8 cellular contexts compared by ENCODE assay signal in genomic region chrX:118727686-118728339, GRCh38. TPM values are rescaled to one million over a fixed set of nuclear protein-coding genes. Genes with fewer than 3 reads are reported as not detected.
A peak's percentile ranks its signal among the peaks of the same experiment; 100 is the strongest.
DNase-seq lines count a peak whose midpoint lies in the region; ATAC-seq, FAIRE-seq and TF ChIP-seq lines count a peak whose summit lies in the region.

No MANE protein-coding gene starts in this region.

- H3K4me3 ChIP-seq in HL-60 (replicated peaks; ENCODE audit: insufficient read depth, low read length) (peak overlapping the region; percentile 52), keratinocyte (ENCODE audit: control insufficient read depth in 2 of 3, extremely low read depth in 1 of 3, insufficient read depth in 2 of 3, low read depth in 1 of 3, low read length in 3 of 3) (peak overlapping the region; percentile 52 to 70 (median 65))

- peaks cover 22% of the 10 kb centered on the region for H3K4me1 ChIP-seq in keratinocyte (ENCODE audit: control insufficient read depth, extremely low read depth, insufficient read depth, low read length)

- dilution Hi-C loops in keratinocyte (cut with MboI; ENCODE audit: extremely low pct_ligation_motif_present, low sequenced_read_pairs), result no loop called here

- peak overlapping the region; percentile 73 for H3K9ac ChIP-seq in keratinocyte (ENCODE audit: control insufficient read depth, extremely low read depth, insufficient read depth, low read length)

- H3K27ac Mint-ChIP-seq in brain, result peak overlapping the region in 1 of 5 experiments; percentile 44
- peak overlapping the region; percentile 88 for H3K27ac Mint-ChIP-seq in stimulated activated memory B cell treated with anti-CD40 and anti-IgM and Interleukin-4, amounts not matched to agents 10 μg/mL and 1 μg/mL and 100 μg/mL, for 72 hours

- no peaks in the 10 kb centered on the region for H4K20me1 ChIP-seq in keratinocyte (ENCODE audit: control insufficient read depth, extremely low read depth, insufficient read depth, low read length)

- ATAC-seq in stimulated activated memory B cell treated with anti-CD40 and anti-IgM and Interleukin-4, amounts not matched to agents 10 μg/mL and 1 μg/mL and 100 μg/mL, for 72 hours, result peak; percentile 39
- no peak for ATAC-seq in HG03108 (IDR thresholded peaks at IDR 0.05; ENCODE audit: unreplicated experiment)

- DNase-seq in NOMO-1 treated with DMSO at 0.1 percent for 48 hours (lab: John Stamatoyannopoulos, UW; ENCODE audit: unreplicated experiment) (peak; percentile 7), NOMO-1 (lab: John Stamatoyannopoulos, UW; ENCODE audit: unreplicated experiment in 2 of 2) (no peak), HL-60 (ENCODE audit: low read depth in 1 of 2, low spot score in 1 of 2) (no peak), keratinocyte (ENCODE audit: low read depth, low spot score) (no peak), HuH-7.5 (ENCODE audit: low spot score) (no peak)

- H3K27me3 Mint-ChIP-seq in brain, result peaks cover 13% of the 10 kb centered on the region
- no peaks in the 10 kb centered on the region for H3K27me3 Mint-ChIP-seq in stimulated activated memory B cell treated with anti-CD40 and anti-IgM and Interleukin-4, amounts not matched to agents 10 μg/mL and 1 μg/mL and 100 μg/mL, for 72 hours

- H3K9me3 ChIP-seq in keratinocyte (ENCODE audit: control insufficient read depth, low read depth, low read length), result no peaks in the 10 kb centered on the region

- H3K9me3 Mint-ChIP-seq in brain, result no peaks in the 10 kb centered on the region
- no peaks in the 10 kb centered on the region for H3K9me3 Mint-ChIP-seq in stimulated activated memory B cell treated with anti-CD40 and anti-IgM and Interleukin-4, amounts not matched to agents 10 μg/mL and 1 μg/mL and 100 μg/mL, for 72 hours

- TF ChIP-seq CTCF in HL-60 (IDR thresholded peaks at IDR 0.05; ENCODE audit: insufficient read depth, low read length) (no peak), brain (conservative IDR thresholded peaks at IDR 0.05) (no peak), keratinocyte (optimal IDR thresholded peaks at IDR 0.05 in 1 of 3, IDR thresholded peaks at IDR 0.05 in 1 of 3, conservative IDR thresholded peaks at IDR 0.05 in 1 of 3; ENCODE audit: extremely low read depth in 1 of 3, insufficient read depth in 2 of 3, low read length in 3 of 3) (no peak)

- H3K27me3 ChIP-seq in HL-60 (ENCODE audit: insufficient read depth, poor library complexity, severe bottlenecking) (no peaks in the 10 kb centered on the region), keratinocyte (ENCODE audit: control insufficient read depth, extremely low read depth, insufficient read depth, low read length) (no peaks in the 10 kb centered on the region)

- peaks cover 11% of the 10 kb centered on the region for H3K4me1 Mint-ChIP-seq in brain
- H3K4me1 Mint-ChIP-seq in stimulated activated memory B cell treated with anti-CD40 and anti-IgM and Interleukin-4, amounts not matched to agents 10 μg/mL and 1 μg/mL and 100 μg/mL, for 72 hours, result peaks cover 71% of the 10 kb centered on the region

- H2AFZ ChIP-seq in keratinocyte (ENCODE audit: control insufficient read depth, low read length), result peak overlapping the region; percentile 30

- H3K4me2 ChIP-seq in keratinocyte (ENCODE audit: control insufficient read depth, extremely low read depth, insufficient read depth, low read depth, low read length), result peak overlapping the region; percentile 63

- H3K79me2 ChIP-seq in keratinocyte (ENCODE audit: control insufficient read depth, insufficient read depth, low read length), result no peaks in the 10 kb centered on the region

- H3K4me3 Mint-ChIP-seq in brain, result peak overlapping the region; percentile 75 to 86 (median 79)
- peak overlapping the region; percentile 93 for H3K4me3 Mint-ChIP-seq in stimulated activated memory B cell treated with anti-CD40 and anti-IgM and Interleukin-4, amounts not matched to agents 10 μg/mL and 1 μg/mL and 100 μg/mL, for 72 hours

- H3K36me3 Mint-ChIP-seq in brain, result no peaks in the 10 kb centered on the region
- H3K36me3 Mint-ChIP-seq in stimulated activated memory B cell treated with anti-CD40 and anti-IgM and Interleukin-4, amounts not matched to agents 10 μg/mL and 1 μg/mL and 100 μg/mL, for 72 hours, result peaks cover 13% of the 10 kb centered on the region

- no peaks in the 10 kb centered on the region for H3K36me3 ChIP-seq in keratinocyte (ENCODE audit: control insufficient read depth in 2 of 2, extremely low read depth in 1 of 2, insufficient read depth in 2 of 2, low read length in 2 of 2)

- no peak overlapping the region for H3K27ac ChIP-seq in HL-60 (replicated peaks)
- H3K27ac ChIP-seq in keratinocyte (ENCODE audit: control insufficient read depth, insufficient read depth, low read length), result peak overlapping the region; percentile 51

- no peaks in the 10 kb centered on the region for H3K9me1 ChIP-seq in keratinocyte (ENCODE audit: control insufficient read depth, extremely low read depth, insufficient read depth, low read length)

- no peak for FAIRE-seq in keratinocyte (lab: Jason Lieb, UNC)

RNA-seq across cellular contexts. Expression of gene IL13RA1, which starts 0.4 kb away (rescaled TPM):
- 7.6 TPM for polyA plus RNA-seq in brain (ENCODE audit: insufficient read depth, low read depth, low replicate concordance)
- 17.9 to 27.8 TPM (median 22.8 TPM) in 3 replicates for polyA plus RNA-seq in keratinocyte
- 6.0 TPM for polyA plus RNA-seq in keratinocyte (2011; ENCODE audit: low read depth)
- polyA plus RNA-seq in keratinocyte (2011; cell fraction: cytosol; rRNA removed), result 14.7 and 26.6 TPM in 2 replicates
- 21.1 and 27.5 TPM in 2 replicates for polyA plus RNA-seq in keratinocyte (2011; cell fraction: nucleus; rRNA removed)
- polyA plus RNA-seq in keratinocyte (2012; ENCODE audit: low replicate concordance), result 11.4 and 19.7 TPM in 2 replicates
- 5.7 to 21.7 TPM (median 15.5 TPM) in 3 replicates for polyA minus RNA-seq in keratinocyte
- 12.3 TPM for polyA minus RNA-seq in keratinocyte (2011; cell fraction: cytosol; rRNA and poly(A)+ RNA removed)
- 12.9 and 28.4 TPM in 2 replicates for polyA minus RNA-seq in keratinocyte (2011; cell fraction: nucleus; rRNA and poly(A)+ RNA removed)
